Comparison of ENCODE assay signal across 8 cellular contexts in the genomic region with DNA sequence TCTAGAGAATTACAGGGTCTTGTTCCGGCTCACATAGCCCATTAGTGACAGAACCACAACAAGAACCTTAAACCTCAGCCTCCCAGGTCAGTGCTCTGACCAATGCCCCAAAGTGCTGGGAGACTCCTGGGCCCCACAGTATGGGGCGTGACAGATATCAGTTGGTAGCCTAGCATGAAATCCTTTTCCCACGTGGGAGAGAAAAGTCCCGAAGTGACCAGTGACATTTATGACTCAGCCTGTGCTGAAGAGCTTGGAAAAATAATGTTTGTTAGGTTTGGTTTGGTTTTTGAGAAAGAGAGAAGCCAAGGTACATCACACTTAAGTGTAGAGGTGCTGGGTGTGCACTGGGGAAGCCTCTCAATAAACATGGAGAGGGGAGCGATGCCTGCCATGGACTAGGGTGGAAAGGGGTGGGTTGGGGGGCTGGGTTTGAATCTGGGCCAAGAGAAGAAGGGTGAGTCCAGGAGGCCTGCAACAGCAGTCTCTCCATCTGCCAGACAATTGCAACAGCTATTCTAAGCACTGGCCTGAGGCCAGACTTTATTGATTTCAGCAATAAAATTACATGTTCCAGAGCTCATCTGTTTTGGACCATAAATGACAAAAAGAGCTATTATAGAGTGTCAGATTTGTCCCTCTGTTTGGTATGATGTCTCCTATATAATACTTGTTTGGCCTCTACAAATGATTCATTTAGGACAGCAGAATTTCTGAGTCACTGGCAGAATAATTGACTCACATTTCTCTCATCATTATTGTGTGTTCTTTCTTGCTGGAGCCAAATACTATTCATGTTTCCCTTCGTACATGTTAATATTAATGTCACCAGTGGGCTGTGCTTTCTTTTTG. TPM values are rescaled to one million over a fixed set of nuclear protein-coding genes. Genes with fewer than 3 reads are reported as not detected.
DNase-seq lines count a peak whose midpoint lies in the region; ATAC-seq, FAIRE-seq and TF ChIP-seq lines count a peak whose summit lies in the region.

No MANE protein-coding gene starts in this region.

- no peaks in the 10 kb centered on the region for H3K79me2 ChIP-seq in astrocyte (ENCODE audit: insufficient read depth, low read length)

- no peaks in the 10 kb centered on the region for H4K20me1 ChIP-seq in astrocyte (ENCODE audit: insufficient read depth, low read length)

- no peaks in the 10 kb centered on the region for H3K36me3 Mint-ChIP-seq in astrocyte (ENCODE audit: low read depth, unreplicated experiment)

- FAIRE-seq in astrocyte (lab: Jason Lieb, UNC) (no peak), frontal cortex (lab: Jason Lieb, UNC) (no peak)

- H3K9me3 Mint-ChIP-seq in astrocyte (ENCODE audit: unreplicated experiment) = peaks cover 1% of the 10 kb centered on the region

- H3K27me3 Mint-ChIP-seq in astrocyte (ENCODE audit: low read depth, unreplicated experiment) = no peaks in the 10 kb centered on the region

- peaks cover 24% of the 10 kb centered on the region for H3K4me1 ChIP-seq in astrocyte (ENCODE audit: insufficient read depth, low read length)
- peaks cover 0 to 34% (median 6%) of the 10 kb centered on the region in 4 donors for H3K4me1 ChIP-seq in right lobe of liver

- no peaks in the 10 kb centered on the region for H3K9me3 ChIP-seq in astrocyte (ENCODE audit: insufficient read depth, low read depth, low read length)
- H3K9me3 ChIP-seq in right lobe of liver = no peaks in the 10 kb centered on the region

- TF ChIP-seq CTCF in astrocyte (IDR thresholded peaks at IDR 0.05; ENCODE audit: insufficient read depth, low read depth, low read length) (no peak), right lobe of liver (IDR thresholded peaks at IDR 0.05) (no peak)

- H3K27ac ChIP-seq in astrocyte (ENCODE audit: low read depth, low read length) (peak overlapping the region; percentile 38), right lobe of liver (peak overlapping the region; percentile 51 to 75 (median 73))

- H3K4me3 Mint-ChIP-seq in astrocyte (ENCODE audit: unreplicated experiment) = no peak overlapping the region

- H3K4me2 ChIP-seq in astrocyte (ENCODE audit: low read length) = peak overlapping the region; percentile 8

- peaks cover 31% of the 10 kb centered on the region for H3K4me1 Mint-ChIP-seq in astrocyte (ENCODE audit: low read depth, unreplicated experiment)

- ATAC-seq in right lobe of liver = peak; percentile 64 to 72 (median 64)
- no peak for ATAC-seq in GM19035 (IDR thresholded peaks at IDR 0.05; ENCODE audit: unreplicated experiment)

- H3K36me3 ChIP-seq in astrocyte (ENCODE audit: insufficient read depth, low read length) = no peaks in the 10 kb centered on the region
- H3K36me3 ChIP-seq in right lobe of liver = no peaks in the 10 kb centered on the region

- peak overlapping the region; percentile 36 for H3K27ac Mint-ChIP-seq in astrocyte (ENCODE audit: unreplicated experiment)

- TF ChIP-seq POLR2A in right lobe of liver (IDR thresholded peaks at IDR 0.05) = peak; percentile 13

- DNase-seq in AG08396 (ENCODE audit: low spot score) (peak; percentile 27), NCI-H1105 (lab: John Stamatoyannopoulos, UW) (peak; percentile 91), astrocyte (ENCODE audit: low read depth) (peak; percentile 68), right lobe of liver (peak in 2 of 3 donors; percentile 50 to 78), SKM-1 (lab: John Stamatoyannopoulos, UW; ENCODE audit: unreplicated experiment) (no peak), frontal cortex (ENCODE audit: low spot score in 2 of 2) (no peak), DMS114 treated with DMSO at 0.1 percent for 48 hours (lab: John Stamatoyannopoulos, UW; ENCODE audit: unreplicated experiment) (no peak)

- no peak overlapping the region for H3K9ac ChIP-seq in astrocyte (ENCODE audit: low read length)

- H3K4me3 ChIP-seq in astrocyte (ENCODE audit: insufficient read depth, low read depth, low read length) (no peak overlapping the region), right lobe of liver (no peak overlapping the region)

- no peak overlapping the region for H2AFZ ChIP-seq in astrocyte (ENCODE audit: low read depth, low read length)

- 24% methylated on average over 6 of the region's 6 CpGs for WGBS in right lobe of liver (ENCODE audit: insufficient coverage, low coverage, low lambda C conversion rate, missing lambda C conversion rate)

- intact Hi-C loops in right lobe of liver (cut with DNase I) = no loop called here

- H3K27me3 ChIP-seq in astrocyte (ENCODE audit: insufficient read depth, low read length) (no peaks in the 10 kb centered on the region), right lobe of liver (no peaks in the 10 kb centered on the region)

RNA-seq across cellular contexts. Expression of gene C2CD4A, which starts 43.4 kb away (rescaled TPM):
- total RNA-seq in astrocyte = not detected in 2 replicates
- total RNA-seq in right lobe of liver = 1 to 10 TPM in 3 of 6 experiments, under 1 TPM in 1, not detected in 2; 0.53 to 6.3 (median 3.7) TPM
- total RNA-seq in frontal cortex = under 0.01 TPM

RNA-seq across cellular contexts. Expression of gene VPS13C, which starts 50.0 kb away (rescaled TPM):
- total RNA-seq in astrocyte = 33.6 and 35.4 TPM in 2 replicates
- 10 to 100 TPM; 17.5 to 34.6 (median 27.3) TPM for total RNA-seq in right lobe of liver
- 95.4 TPM for total RNA-seq in frontal cortex

RNA-seq across cellular contexts. Expression of gene C2CD4B, which starts 54.9 kb away (rescaled TPM):
- total RNA-seq in astrocyte = not detected in 2 replicates
- 1 to 10 TPM in 5 of 6 experiments, under 1 TPM in 1; 0.37 to 4.6 (median 1.4) TPM for total RNA-seq in right lobe of liver
- total RNA-seq in frontal cortex = 0.41 TPM

Comparison
In these comparisons a context has a peak if more than half of its experiments do, and no peak if none do; other contexts are left out.
1. DNase-seq: peak in AG08396 (single experiment), NCI-H1105 (single experiment), astrocyte (single experiment) and right lobe of liver (2 of 3); none in SKM-1 (single experiment), frontal cortex (0 of 2) and DMS114 treated with DMSO at 0.1 percent for 48 hours (single experiment).